Comparison of ENCODE assay signal across 18 cellular contexts in the genomic region with DNA sequence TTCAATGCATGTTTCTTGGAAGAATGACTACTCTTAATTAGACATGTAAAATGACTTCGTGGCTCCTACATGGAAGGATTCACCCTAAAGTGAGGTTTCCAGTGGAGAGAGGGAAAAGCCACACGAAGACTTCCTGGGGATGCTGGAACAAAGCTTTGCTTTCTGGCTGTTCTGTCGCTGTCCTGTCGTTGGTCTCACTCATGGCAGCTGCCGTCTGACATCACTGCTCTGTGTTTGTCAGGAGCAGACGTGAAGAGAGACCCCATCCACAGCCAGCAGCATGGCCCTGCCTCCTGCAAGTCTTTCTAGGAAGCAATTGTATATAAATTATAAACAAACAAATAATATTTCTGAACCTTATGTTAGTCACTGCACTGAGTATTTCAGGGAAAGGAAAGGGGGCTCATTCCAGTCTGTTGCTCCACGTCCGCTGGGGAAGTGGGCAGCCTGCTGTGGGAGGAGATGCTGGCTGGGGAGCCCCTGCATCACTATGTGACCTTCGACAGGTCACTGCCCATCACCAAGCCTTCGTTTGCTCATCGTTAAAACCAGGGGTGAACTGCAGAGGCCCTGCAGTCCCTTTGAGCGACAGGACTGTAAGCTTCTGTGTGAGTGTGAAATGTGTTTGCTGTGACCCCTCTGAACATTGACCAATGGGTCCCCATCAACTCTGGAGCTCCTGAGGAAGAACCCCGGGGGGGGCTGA.
DNase-seq lines count a peak whose midpoint lies in the region; ATAC-seq, FAIRE-seq and TF ChIP-seq lines count a peak whose summit lies in the region.
"Had no signal": no experiment of that assay in that cellular context is flagged by ENCODE, and none has a peak within 500 bp of the region (broad histone marks: within the 10 kb centered on the region; RNA-seq: fewer than 3 reads in every experiment).

No MANE protein-coding gene starts in this region.

- intact Hi-C loops in uterus (cut with DNase I; ENCODE audit: low total_unique reads), result no loop called here
- intact Hi-C loops in activated T-helper 1 cell treated with anti-CD3 and anti-CD28 coated beads, Interleukin-12 subunit alpha, Interleukin-12 subunit beta, Interleukin-2, Interleukin-4 antibody, amounts not matched to agents 30 ng/mL and 10 ng/mL and 1 ng/mL, durations not matched to agents 14 hours and 24 hours and 36 hours (cut with micrococcal nuclease), result loop anchor here (5.0 kb wide), 4 partner anchors 116 to 536 kb away; a partner anchor contains a TSS

- peaks cover 70% of the 10 kb centered on the region for H3K4me1 Mint-ChIP-seq in stimulated activated naive CD8-positive, alpha-beta T cell treated with anti-CD3 and anti-CD28 coated beads, Interleukin-15, Interleukin-2, amounts not matched to agents 100 ng/mL and 50 ng/mL, for 24 hours (ENCODE audit: low read depth)
- H3K4me1 Mint-ChIP-seq in stimulated activated naive CD8-positive, alpha-beta T cell treated with anti-CD3 and anti-CD28 coated beads, Interleukin-15, amount 100 ng/mL, for 72 hours, result peaks cover 58% of the 10 kb centered on the region
- peaks cover 57% of the 10 kb centered on the region for H3K4me1 Mint-ChIP-seq in astrocyte (ENCODE audit: low read depth, unreplicated experiment)
- H3K4me1 Mint-ChIP-seq in naive thymus-derived CD8-positive, alpha-beta T cell, result peaks cover 38 to 79% (median 71%) of the 10 kb centered on the region in 4 donors
- peaks cover 72% of the 10 kb centered on the region for H3K4me1 Mint-ChIP-seq in activated T-helper 1 cell treated with anti-CD3 and anti-CD28 coated beads, Interleukin-12 subunit alpha, Interleukin-12 subunit beta, Interleukin-2, Interleukin-4 antibody, amounts not matched to agents 30 ng/mL and 10 ng/mL and 1 ng/mL, durations not matched to agents 14 hours and 24 hours and 36 hours (ENCODE audit: low read depth)

- H3K36me3 ChIP-seq in astrocyte (ENCODE audit: insufficient read depth, low read length) (no peaks in the 10 kb centered on the region), uterus (no peaks in the 10 kb centered on the region)
- H3K36me3 ChIP-seq: lower lobe of right lung had no signal

- no peak for TF ChIP-seq CTCF in astrocyte (IDR thresholded peaks at IDR 0.05; ENCODE audit: insufficient read depth, low read depth, low read length)
- no peak for TF ChIP-seq CTCF in uterus (IDR thresholded peaks at IDR 0.05)

- no peak overlapping the region for H3K4me2 ChIP-seq in astrocyte (ENCODE audit: low read length)

- no peak for FAIRE-seq in astrocyte (lab: Jason Lieb, UNC)

- H3K4me3 ChIP-seq in astrocyte (ENCODE audit: insufficient read depth, low read depth, low read length) (no peak overlapping the region), uterus (no peak overlapping the region)
- H3K4me3 ChIP-seq: lower lobe of right lung had no signal

- H2AFZ ChIP-seq in astrocyte (ENCODE audit: low read depth, low read length), result no peak overlapping the region

- H3K9ac ChIP-seq in astrocyte (ENCODE audit: low read length), result no peak overlapping the region

- H4K20me1 ChIP-seq in astrocyte (ENCODE audit: insufficient read depth, low read length), result no peaks in the 10 kb centered on the region

- no peak for TF ChIP-seq POLR2A in uterus (IDR thresholded peaks at IDR 0.05)

- H3K4me1 ChIP-seq in astrocyte (ENCODE audit: insufficient read depth, low read length), result peaks cover 27% of the 10 kb centered on the region
- no peaks in the 10 kb centered on the region for H3K4me1 ChIP-seq in uterus

- H3K9me3 ChIP-seq in astrocyte (ENCODE audit: insufficient read depth, low read depth, low read length) (no peaks in the 10 kb centered on the region), uterus (no peaks in the 10 kb centered on the region)
- H3K9me3 ChIP-seq: lower lobe of right lung had no signal

- POLR2A ChIA-PET in naive thymus-derived CD8-positive, alpha-beta T cell (lab: Charles Lee), result no interaction called here

- H3K27ac Mint-ChIP-seq in stimulated activated naive CD8-positive, alpha-beta T cell treated with anti-CD3 and anti-CD28 coated beads, Interleukin-15, Interleukin-2, amounts not matched to agents 100 ng/mL and 50 ng/mL, for 24 hours, result peak overlapping the region; percentile 92
- no peak overlapping the region for H3K27ac Mint-ChIP-seq in stimulated activated naive CD8-positive, alpha-beta T cell treated with anti-CD3 and anti-CD28 coated beads, Interleukin-15, amount 100 ng/mL, for 72 hours
- H3K27ac Mint-ChIP-seq in astrocyte (ENCODE audit: unreplicated experiment), result peak overlapping the region; percentile 90
- peak overlapping the region in 3 of 10 donors; percentile 27 to 86 (median 70) for H3K27ac Mint-ChIP-seq in naive thymus-derived CD8-positive, alpha-beta T cell
- no peak overlapping the region for H3K27ac Mint-ChIP-seq in activated T-helper 1 cell treated with anti-CD3 and anti-CD28 coated beads, Interleukin-12 subunit alpha, Interleukin-12 subunit beta, Interleukin-2, Interleukin-4 antibody, amounts not matched to agents 30 ng/mL and 10 ng/mL and 1 ng/mL, durations not matched to agents 14 hours and 24 hours and 36 hours

- H3K9me3 Mint-ChIP-seq in stimulated activated naive CD8-positive, alpha-beta T cell treated with anti-CD3 and anti-CD28 coated beads, Interleukin-15, Interleukin-2, amounts not matched to agents 100 ng/mL and 50 ng/mL, for 24 hours, result peaks cover 3% of the 10 kb centered on the region
- H3K9me3 Mint-ChIP-seq in stimulated activated naive CD8-positive, alpha-beta T cell treated with anti-CD3 and anti-CD28 coated beads, Interleukin-15, amount 100 ng/mL, for 72 hours, result peaks cover 0 to 4% of the 10 kb centered on the region in 2 donors
- H3K9me3 Mint-ChIP-seq in astrocyte (ENCODE audit: unreplicated experiment), result no peaks in the 10 kb centered on the region
- H3K9me3 Mint-ChIP-seq in naive thymus-derived CD8-positive, alpha-beta T cell, result peaks cover 0 to 18% (median 10%) of the 10 kb centered on the region in 9 donors
- H3K9me3 Mint-ChIP-seq in activated T-helper 1 cell treated with anti-CD3 and anti-CD28 coated beads, Interleukin-12 subunit alpha, Interleukin-12 subunit beta, Interleukin-2, Interleukin-4 antibody, amounts not matched to agents 30 ng/mL and 10 ng/mL and 1 ng/mL, durations not matched to agents 14 hours and 24 hours and 36 hours, result peaks cover 18% of the 10 kb centered on the region
- H3K9me3 Mint-ChIP-seq: neural crest cell had no signal

- no peak for DNase-seq in stimulated activated naive CD8-positive, alpha-beta T cell treated with anti-CD3 and anti-CD28 coated beads, Interleukin-15, amount 100 ng/mL, for 72 hours
- DNase-seq in astrocyte (ENCODE audit: low read depth) (no peak), uterus (no peak)
- DNase-seq in naive thymus-derived CD8-positive, alpha-beta T cell, result no peak
- DNase-seq in stimulated activated CD4-positive, alpha-beta T cell treated with anti-CD3 and anti-CD28 coated beads, Interleukin-2, amount 100 ng/mL, for 48 hours, result no peak
- DNase-seq in activated T-helper 1 cell treated with anti-CD3 and anti-CD28 coated beads, Interleukin-12 subunit alpha, Interleukin-12 subunit beta, Interleukin-2, Interleukin-4 antibody, amounts not matched to agents 30 ng/mL and 10 ng/mL and 1 ng/mL, durations not matched to agents 14 hours and 24 hours and 36 hours (ENCODE audit: low spot score), result no peak
- DNase-seq: activated CD4-positive, alpha-beta T cell treated with anti-CD3 and anti-CD28 coated beads for 4 hours; amniotic stem cell; C1 segment of cervical spinal cord; cerebellar nuclear complex; lower lobe of right lung; NCI-H1930; NCI-H510A treated with DMSO at 0.1 percent for 48 hours; SIG-M5; stimulated activated CD4-positive, alpha-beta T cell treated with anti-CD3 and anti-CD28 coated beads, Interleukin-1b, Interleukin-23, amount 100 ng/mL, for 48 hours had no signal

- H3K36me3 Mint-ChIP-seq in stimulated activated naive CD8-positive, alpha-beta T cell treated with anti-CD3 and anti-CD28 coated beads, Interleukin-15, Interleukin-2, amounts not matched to agents 100 ng/mL and 50 ng/mL, for 24 hours (ENCODE audit: low read depth), result peaks cover 5% of the 10 kb centered on the region
- H3K36me3 Mint-ChIP-seq in astrocyte (ENCODE audit: low read depth, unreplicated experiment), result peaks cover 1% of the 10 kb centered on the region
- H3K36me3 Mint-ChIP-seq in naive thymus-derived CD8-positive, alpha-beta T cell, result peaks cover 0 to 14% (median 14%) of the 10 kb centered on the region in 3 donors
- peaks cover 14% of the 10 kb centered on the region for H3K36me3 Mint-ChIP-seq in activated T-helper 1 cell treated with anti-CD3 and anti-CD28 coated beads, Interleukin-12 subunit alpha, Interleukin-12 subunit beta, Interleukin-2, Interleukin-4 antibody, amounts not matched to agents 30 ng/mL and 10 ng/mL and 1 ng/mL, durations not matched to agents 14 hours and 24 hours and 36 hours (ENCODE audit: low read depth)

- H3K27ac ChIP-seq in astrocyte (ENCODE audit: low read depth, low read length), result no peak overlapping the region
- H3K27ac ChIP-seq in uterus, result peak overlapping the region; percentile 28 to 55
- H3K27ac ChIP-seq: lower lobe of right lung had no signal

- peaks cover 7% of the 10 kb centered on the region for H3K27me3 Mint-ChIP-seq in stimulated activated naive CD8-positive, alpha-beta T cell treated with anti-CD3 and anti-CD28 coated beads, Interleukin-15, Interleukin-2, amounts not matched to agents 100 ng/mL and 50 ng/mL, for 24 hours
- H3K27me3 Mint-ChIP-seq in stimulated activated naive CD8-positive, alpha-beta T cell treated with anti-CD3 and anti-CD28 coated beads, Interleukin-15, amount 100 ng/mL, for 72 hours, result peaks cover 35% of the 10 kb centered on the region
- no peaks in the 10 kb centered on the region for H3K27me3 Mint-ChIP-seq in astrocyte (ENCODE audit: low read depth, unreplicated experiment)
- H3K27me3 Mint-ChIP-seq in naive thymus-derived CD8-positive, alpha-beta T cell, result peaks cover 9 to 37% (median 13%) of the 10 kb centered on the region in 5 donors
- H3K27me3 Mint-ChIP-seq in activated T-helper 1 cell treated with anti-CD3 and anti-CD28 coated beads, Interleukin-12 subunit alpha, Interleukin-12 subunit beta, Interleukin-2, Interleukin-4 antibody, amounts not matched to agents 30 ng/mL and 10 ng/mL and 1 ng/mL, durations not matched to agents 14 hours and 24 hours and 36 hours (ENCODE audit: insufficient read depth), result peaks cover 14% of the 10 kb centered on the region

- H3K79me2 ChIP-seq in astrocyte (ENCODE audit: insufficient read depth, low read length), result no peaks in the 10 kb centered on the region

- no peaks in the 10 kb centered on the region for H3K27me3 ChIP-seq in astrocyte (ENCODE audit: insufficient read depth, low read length)
- H3K27me3 ChIP-seq in uterus, result no peaks in the 10 kb centered on the region

- no peak for ATAC-seq in stimulated activated naive CD8-positive, alpha-beta T cell treated with anti-CD3 and anti-CD28 coated beads, Interleukin-15, amount 100 ng/mL, for 72 hours
- no peak for ATAC-seq in naive thymus-derived CD8-positive, alpha-beta T cell
- ATAC-seq in HG03460 (IDR thresholded peaks at IDR 0.05; ENCODE audit: unreplicated experiment), result no peak
- ATAC-seq: lower lobe of right lung had no signal

- H3K4me3 Mint-ChIP-seq in stimulated activated naive CD8-positive, alpha-beta T cell treated with anti-CD3 and anti-CD28 coated beads, Interleukin-15, Interleukin-2, amounts not matched to agents 100 ng/mL and 50 ng/mL, for 24 hours, result peak overlapping the region; percentile 59
- peak overlapping the region in 1 of 2 donors; percentile 31 for H3K4me3 Mint-ChIP-seq in stimulated activated naive CD8-positive, alpha-beta T cell treated with anti-CD3 and anti-CD28 coated beads, Interleukin-15, amount 100 ng/mL, for 72 hours
- H3K4me3 Mint-ChIP-seq in astrocyte (ENCODE audit: unreplicated experiment), result no peak overlapping the region
- H3K4me3 Mint-ChIP-seq in naive thymus-derived CD8-positive, alpha-beta T cell, result peak overlapping the region in 7 of 10 donors; percentile 22 to 65 (median 48)
- H3K4me3 Mint-ChIP-seq in activated T-helper 1 cell treated with anti-CD3 and anti-CD28 coated beads, Interleukin-12 subunit alpha, Interleukin-12 subunit beta, Interleukin-2, Interleukin-4 antibody, amounts not matched to agents 30 ng/mL and 10 ng/mL and 1 ng/mL, durations not matched to agents 14 hours and 24 hours and 36 hours, result no peak overlapping the region
- H3K4me3 Mint-ChIP-seq: neural crest cell had no signal

Comparison
In these comparisons a context has a peak if more than half of its experiments do, and no peak if none do; other contexts are left out.
1. H3K27ac Mint-ChIP-seq: peak in stimulated activated naive CD8-positive, alpha-beta T cell treated with anti-CD3 and anti-CD28 coated beads, Interleukin-15, Interleukin-2, amounts not matched to agents 100 ng/mL and 50 ng/mL, for 24 hours (single experiment) and astrocyte (single experiment); none in stimulated activated naive CD8-positive, alpha-beta T cell treated with anti-CD3 and anti-CD28 coated beads, Interleukin-15, amount 100 ng/mL, for 72 hours (0 of 2) and activated T-helper 1 cell treated with anti-CD3 and anti-CD28 coated beads, Interleukin-12 subunit alpha, Interleukin-12 subunit beta, Interleukin-2, Interleukin-4 antibody, amounts not matched to agents 30 ng/mL and 10 ng/mL and 1 ng/mL, durations not matched to agents 14 hours and 24 hours and 36 hours (single experiment).
2. H3K4me3 Mint-ChIP-seq: peak in stimulated activated naive CD8-positive, alpha-beta T cell treated with anti-CD3 and anti-CD28 coated beads, Interleukin-15, Interleukin-2, amounts not matched to agents 100 ng/mL and 50 ng/mL, for 24 hours (single experiment) and naive thymus-derived CD8-positive, alpha-beta T cell (7 of 10); none in astrocyte (single experiment) and activated T-helper 1 cell treated with anti-CD3 and anti-CD28 coated beads, Interleukin-12 subunit alpha, Interleukin-12 subunit beta, Interleukin-2, Interleukin-4 antibody, amounts not matched to agents 30 ng/mL and 10 ng/mL and 1 ng/mL, durations not matched to agents 14 hours and 24 hours and 36 hours (single experiment).